ENCODE assay signal across 8 cellular contexts in the genomic region with DNA sequence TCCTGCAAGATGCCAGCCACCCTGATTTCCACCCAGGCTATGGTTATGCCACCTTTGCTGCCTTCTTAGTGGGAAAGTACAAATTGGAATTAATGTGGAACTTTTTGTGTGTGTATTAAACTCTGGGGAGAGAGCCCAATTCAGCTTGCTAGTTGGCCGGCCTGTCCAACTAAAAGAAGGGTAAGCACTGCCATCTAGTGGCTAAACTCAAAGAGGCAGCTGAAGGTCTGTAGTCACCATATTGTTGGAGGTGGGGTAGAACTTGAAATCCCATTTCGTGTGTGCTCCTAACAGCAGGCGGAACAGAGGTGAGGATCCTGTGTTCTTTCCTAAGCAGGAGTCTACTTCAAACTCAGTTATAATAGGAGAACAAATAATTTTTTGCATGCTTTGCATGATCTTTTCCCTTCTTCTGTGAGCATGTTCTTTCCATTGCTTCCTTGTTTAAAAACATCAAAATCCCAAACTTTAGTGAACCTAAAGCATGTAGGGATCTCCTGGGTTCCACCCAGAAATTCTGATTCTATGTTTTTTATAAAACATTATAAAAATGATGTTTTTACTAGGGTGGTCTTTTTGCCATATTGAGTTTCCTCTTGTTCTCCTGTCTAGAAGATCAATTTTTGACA.
A peak's percentile ranks its signal among the peaks of the same experiment; 100 is the strongest.
DNase-seq lines count a peak whose midpoint lies in the region; ATAC-seq and TF ChIP-seq lines count a peak whose summit lies in the region.

No MANE protein-coding gene starts in this region.

- peaks cover 38 to 40% of the 10 kb centered on the region in 2 donors for H3K36me3 Mint-ChIP-seq in activated naive CD4-positive, alpha-beta T cell treated with anti-CD3 and anti-CD28 coated beads, Interleukin-2, amount 50 U/mL, for 72 hours
- H3K36me3 Mint-ChIP-seq in progenitor cell of endocrine pancreas (ENCODE audit: insufficient read depth), result peaks cover 15% of the 10 kb centered on the region

- intact Hi-C loops in uterus (cut with DNase I; ENCODE audit: low total_unique reads), result no loop called here

- no peaks in the 10 kb centered on the region for H3K27me3 ChIP-seq in uterus

- ATAC-seq in GM18498 (IDR thresholded peaks at IDR 0.05; ENCODE audit: unreplicated experiment), result peak; percentile 34
- ATAC-seq in activated naive CD4-positive, alpha-beta T cell treated with anti-CD3 and anti-CD28 coated beads, Interleukin-2, amount 50 U/mL, for 72 hours, result peak; percentile 54 to 60

- no peaks in the 10 kb centered on the region for H3K4me1 Mint-ChIP-seq in progenitor cell of endocrine pancreas (ENCODE audit: low read depth)

- no peaks in the 10 kb centered on the region for H3K36me3 ChIP-seq in uterus

- H3K9me3 ChIP-seq in uterus, result no peaks in the 10 kb centered on the region

- no peak overlapping the region for H3K4me3 Mint-ChIP-seq in progenitor cell of endocrine pancreas (ENCODE audit: low read depth)

- peak overlapping the region; percentile 53 to 66 for H3K27ac Mint-ChIP-seq in activated naive CD4-positive, alpha-beta T cell treated with anti-CD3 and anti-CD28 coated beads, Interleukin-2, amount 50 U/mL, for 72 hours
- no peak overlapping the region for H3K27ac Mint-ChIP-seq in progenitor cell of endocrine pancreas

- H3K9me3 Mint-ChIP-seq in activated naive CD4-positive, alpha-beta T cell treated with anti-CD3 and anti-CD28 coated beads, Interleukin-2, amount 50 U/mL, for 72 hours, result no peaks in the 10 kb centered on the region
- no peaks in the 10 kb centered on the region for H3K9me3 Mint-ChIP-seq in progenitor cell of endocrine pancreas (ENCODE audit: low read depth)

- DNase-seq in A172 (ENCODE audit: low spot score) (peak; percentile 57), MV-4-11 (lab: John Stamatoyannopoulos, UW) (peak; percentile 75), SKM-1 (lab: John Stamatoyannopoulos, UW; ENCODE audit: unreplicated experiment) (peak; percentile 48), glomerular visceral epithelial cell (ENCODE audit: extremely low spot score) (peak; percentile 63), progenitor cell of endocrine pancreas (ENCODE audit: low spot score, unreplicated experiment) (peak; percentile 64), uterus (peak; percentile 65 to 77)
- peak in 1 of 2 donors; percentile 78 for DNase-seq in activated naive CD4-positive, alpha-beta T cell treated with anti-CD3 and anti-CD28 coated beads, Interleukin-2, amount 50 U/mL, for 72 hours (ENCODE audit: low spot score in 2 of 2)

- no peak for TF ChIP-seq POLR2A in uterus (IDR thresholded peaks at IDR 0.05)

- H3K27me3 Mint-ChIP-seq in progenitor cell of endocrine pancreas, result no peaks in the 10 kb centered on the region

- no peaks in the 10 kb centered on the region for H3K4me1 ChIP-seq in uterus

- TF ChIP-seq CTCF in progenitor cell of endocrine pancreas (IDR thresholded peaks at IDR 0.05; ENCODE audit: unreplicated experiment) (peak; percentile 86), uterus (IDR thresholded peaks at IDR 0.05) (peak; percentile 83 to 87 (median 84))

- H3K27ac ChIP-seq in uterus, result no peak overlapping the region

- no peak overlapping the region for H3K4me3 ChIP-seq in uterus
